In genomic region chr14:93004699-93005082, GRCh38 we compare ENCODE assay signal across 1 cellular context.
TF ChIP-seq lines count a peak whose summit lies in the region.

No MANE protein-coding gene starts in this region.

TF ChIP-seq in WTC11, 78 proteins besides CTCF, POLR2A, EP300 and RAD21 (continued from another document):
- TF ChIP-seq ZBTB21 (CRISPR knock-in tag; IDR thresholded peaks at IDR 0.05; ENCODE audit: borderline replicate concordance): no peak
